ENCODE assay signal across 12 cellular contexts in genomic region chr1:37509181-37509580, GRCh38. TPM values are rescaled to one million over a fixed set of nuclear protein-coding genes. Genes with fewer than 3 reads are reported as not detected.
DNase-seq lines count a peak whose midpoint lies in the region; ATAC-seq and TF ChIP-seq lines count a peak whose summit lies in the region.
"Had no signal": no experiment of that assay in that cellular context is flagged by ENCODE, and none has a peak within 500 bp of the region (broad histone marks: within the 10 kb centered on the region; RNA-seq: fewer than 3 reads in every experiment).

No MANE protein-coding gene starts in this region.

- H3K27ac ChIP-seq in neural progenitor cell, result no peak overlapping the region

- no peak overlapping the region for H2AFZ ChIP-seq in neural progenitor cell (replicated peaks)

- no peaks in the 10 kb centered on the region for H3K27me3 Mint-ChIP-seq in activated B cell treated with CpG ODN at 0.5 μM for 24 hours
- no peaks in the 10 kb centered on the region for H3K27me3 Mint-ChIP-seq in neural progenitor cell (ENCODE audit: insufficient read depth, low read depth)
- H3K27me3 Mint-ChIP-seq: CD4-positive, CD25-positive, alpha-beta regulatory T cell; natural killer cell treated with Interleukin-12 subunit alpha and Interleukin-12 subunit beta and Interleukin-15 and Interleukin-18, amount 100 ng/mL, for 72 hours had no signal

- H3K4me1 Mint-ChIP-seq in activated B cell treated with CpG ODN at 0.5 μM for 24 hours (peaks cover 38% of the 10 kb centered on the region), neural progenitor cell (peaks cover 7% of the 10 kb centered on the region)

- H3K79me2 ChIP-seq in neural progenitor cell (ENCODE audit: low read depth), result peaks cover 23% of the 10 kb centered on the region

- TF ChIP-seq CTCF in LNCAP (IDR thresholded peaks at IDR 0.05) (peak; percentile 37; the same call in 1 of the 2 replicates), activated B cell treated with CpG ODN at 0.5 μM for 24 hours (IDR thresholded peaks at IDR 0.05) (no peak), neural progenitor cell (IDR thresholded peaks at IDR 0.05) (peak; percentile 26)

- peaks cover 4% of the 10 kb centered on the region for H3K4me1 ChIP-seq in neural progenitor cell

- no peaks in the 10 kb centered on the region for H3K27me3 ChIP-seq in neural progenitor cell

- H4K20me1 ChIP-seq in neural progenitor cell (ENCODE audit: low read depth), result peaks cover 18% of the 10 kb centered on the region

- peaks cover 7% of the 10 kb centered on the region for H3K36me3 ChIP-seq in neural progenitor cell

- no peaks in the 10 kb centered on the region for H3K9me3 ChIP-seq in neural progenitor cell (ENCODE audit: low read depth)

- no peak overlapping the region for H3K4me2 ChIP-seq in neural progenitor cell

- POLR2A ChIA-PET in activated B cell treated with CpG ODN at 0.5 μM for 24 hours (lab: Charles Lee), result interaction anchor here (0.6 to 1.2 kb wide), 5 partner anchors 12 to 337 kb away, joined by 3 to 4 read pairs (median 3); no protein-coding TSS in a partner anchor

- CTCF ChIA-PET in activated B cell treated with CpG ODN at 0.5 μM for 24 hours (lab: Charles Lee), result interaction anchor here (0.9 to 1.0 kb wide), 2 partner anchors 21 to 53 kb away, joined by 3 read pairs; no protein-coding TSS in a partner anchor

- intact Hi-C loops in activated B cell treated with CpG ODN at 0.5 μM for 24 hours (cut with micrococcal nuclease), result no loop called here

- no peak overlapping the region for H3K4me3 ChIP-seq in neural progenitor cell

- H3K4me3 Mint-ChIP-seq in activated B cell treated with CpG ODN at 0.5 μM for 24 hours, result no peak overlapping the region
- no peak overlapping the region for H3K4me3 Mint-ChIP-seq in neural progenitor cell
- H3K4me3 Mint-ChIP-seq: CD4-positive, CD25-positive, alpha-beta regulatory T cell; natural killer cell treated with Interleukin-12 subunit alpha and Interleukin-12 subunit beta and Interleukin-15 and Interleukin-18, amount 100 ng/mL, for 72 hours had no signal

- H3K9me3 Mint-ChIP-seq in activated B cell treated with CpG ODN at 0.5 μM for 24 hours, result no peaks in the 10 kb centered on the region
- no peaks in the 10 kb centered on the region for H3K9me3 Mint-ChIP-seq in neural progenitor cell
- H3K9me3 Mint-ChIP-seq: natural killer cell treated with Interleukin-12 subunit alpha and Interleukin-12 subunit beta and Interleukin-15 and Interleukin-18, amount 100 ng/mL, for 72 hours had no signal

- ATAC-seq in activated B cell treated with CpG ODN at 0.5 μM for 24 hours (ENCODE audit: low read depth) (no peak), GM18519 (IDR thresholded peaks at IDR 0.05; ENCODE audit: low FRiP score, unreplicated experiment) (no peak), HG03280 (IDR thresholded peaks at IDR 0.05; ENCODE audit: unreplicated experiment) (no peak)
- ATAC-seq: natural killer cell treated with Interleukin-12 subunit alpha and Interleukin-12 subunit beta and Interleukin-15 and Interleukin-18, amount 100 ng/mL, for 72 hours had no signal

- H3K27ac Mint-ChIP-seq in activated B cell treated with CpG ODN at 0.5 μM for 24 hours, result peak overlapping the region; percentile 13
- no peak overlapping the region for H3K27ac Mint-ChIP-seq in neural progenitor cell

- DNase-seq in NCI-H82 (lab: John Stamatoyannopoulos, UW), result peak; percentile 32
- no peak for DNase-seq in NCI-H82 treated with DMSO at 0.1 percent for 48 hours (lab: John Stamatoyannopoulos, UW; ENCODE audit: unreplicated experiment)
- no peak for DNase-seq in activated B cell treated with CpG ODN at 0.5 μM for 24 hours
- DNase-seq in neural progenitor cell (ENCODE audit: low spot score), result peak; percentile 14
- DNase-seq in stimulated activated CD4-positive, alpha-beta T cell treated with anti-CD3 and anti-CD28 coated beads, Interleukin-15, amount 100 ng/mL, for 24 hours, result no peak
- DNase-seq: CD4-positive, CD25-positive, alpha-beta regulatory T cell; NCI-H1694 treated with DMSO at 0.1 percent for 48 hours; stimulated activated CD8-positive, alpha-beta memory T cell treated with anti-CD3 and anti-CD28 coated beads, Interleukin-4, amount 100 ng/mL, for 48 hours had no signal

- no peak overlapping the region for H3K9ac ChIP-seq in neural progenitor cell

- H3F3A ChIP-seq in neural progenitor cell (ENCODE audit: low read depth), result peaks cover 6% of the 10 kb centered on the region

- peaks cover 58% of the 10 kb centered on the region for H3K36me3 Mint-ChIP-seq in activated B cell treated with CpG ODN at 0.5 μM for 24 hours (ENCODE audit: low read depth)
- peaks cover 22% of the 10 kb centered on the region for H3K36me3 Mint-ChIP-seq in neural progenitor cell

RNA-seq across cellular contexts. Expression of gene MEAF6, which starts 5.4 kb away (rescaled TPM):
- total RNA-seq in activated B cell treated with CpG ODN at 0.5 μM for 24 hours (59.9 and 66.5 TPM in 2 replicates), neural progenitor cell (ENCODE audit: low replicate concordance) (83.4 and 127 TPM in 2 replicates)

RNA-seq across cellular contexts. Expression of gene ZC3H12A, which starts 34.8 kb away (rescaled TPM):
- total RNA-seq in activated B cell treated with CpG ODN at 0.5 μM for 24 hours (140 and 145 TPM in 2 replicates), neural progenitor cell (ENCODE audit: low replicate concordance) (1.2 and 3.5 TPM in 2 replicates)

RNA-seq across cellular contexts. Expression of gene SNIP1, which starts 44.9 kb away (rescaled TPM):
- total RNA-seq in activated B cell treated with CpG ODN at 0.5 μM for 24 hours (34.7 and 35.7 TPM in 2 replicates), neural progenitor cell (ENCODE audit: low replicate concordance) (15.4 and 22.0 TPM in 2 replicates)

RNA-seq across cellular contexts. Expression of gene DNALI1, which starts 47.6 kb away (rescaled TPM):
- total RNA-seq in activated B cell treated with CpG ODN at 0.5 μM for 24 hours, result not detected in 2 replicates
- 30.3 and 36.5 TPM in 2 replicates for total RNA-seq in neural progenitor cell (ENCODE audit: low replicate concordance)
- total RNA-seq: natural killer cell treated with Interleukin-12 subunit alpha and Interleukin-12 subunit beta and Interleukin-15 and Interleukin-18, amount 100 ng/mL, for 72 hours had no signal

Comparison
In these comparisons a context has a peak if more than half of its experiments do, and no peak if none do; other contexts are left out.
1. DNase-seq: peak in NCI-H82 (single experiment) and neural progenitor cell (single experiment); none in NCI-H82 treated with DMSO at 0.1 percent for 48 hours (single experiment), activated B cell treated with CpG ODN at 0.5 μM for 24 hours (single experiment) and stimulated activated CD4-positive, alpha-beta T cell treated with anti-CD3 and anti-CD28 coated beads, Interleukin-15, amount 100 ng/mL, for 24 hours (single experiment).
2. RNA of gene ZC3H12A, which starts 34.8 kb away (total RNA-seq): 140 to 145 TPM in activated B cell treated with CpG ODN at 0.5 μM for 24 hours; 1.2 to 3.5 TPM in neural progenitor cell; every median in the first group is over 10 times any median in the second.